ENCODE assay signal across 9 cellular contexts in the genomic region with DNA sequence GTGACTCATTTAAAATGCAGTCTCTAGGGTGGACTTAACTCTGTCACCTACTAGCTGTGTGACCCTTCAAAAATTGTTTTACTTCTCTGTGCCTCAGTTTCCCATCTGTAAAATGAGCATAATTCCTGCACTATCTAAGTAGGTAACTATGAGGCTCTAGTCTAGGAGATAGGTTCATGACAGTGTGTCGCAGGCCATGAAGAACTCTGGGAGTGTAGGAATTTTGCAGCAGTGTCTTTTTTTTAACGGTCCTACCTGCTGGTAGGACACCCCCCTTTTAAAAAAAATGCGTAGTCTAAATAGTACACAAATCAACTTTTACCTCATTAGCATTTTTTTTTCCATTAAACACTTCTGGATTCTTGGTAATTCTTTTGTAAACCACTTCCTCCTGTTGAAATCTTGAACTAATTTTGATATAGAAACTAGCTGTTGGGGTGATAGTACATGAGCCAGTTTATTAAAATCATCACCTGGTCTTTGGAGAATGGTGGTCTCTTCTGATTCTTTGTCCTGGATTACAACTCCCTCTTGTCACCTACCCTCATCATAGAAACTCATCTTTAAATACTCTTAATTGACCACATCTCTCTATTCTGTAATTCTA.
DNase-seq lines count a peak whose midpoint lies in the region; ATAC-seq and TF ChIP-seq lines count a peak whose summit lies in the region.
"Had no signal": no experiment of that assay in that cellular context is flagged by ENCODE, and none has a peak within 500 bp of the region (broad histone marks: within the 10 kb centered on the region; RNA-seq: fewer than 3 reads in every experiment).

No MANE protein-coding gene starts in this region.

- no peaks in the 10 kb centered on the region for H3K9me3 Mint-ChIP-seq in activated naive CD4-positive, alpha-beta T cell treated with anti-CD3 and anti-CD28 coated beads, Interleukin-2, amount 10 ng/mL, durations not matched to agents 7 days and 5 days
- H3K9me3 Mint-ChIP-seq in T-helper 1 cell treated with Interleukin-12 subunit alpha and Interleukin-12 subunit beta and Interleukin-4 antibody, amounts not matched to agents 30 μg/mL and 1 μg/mL, for 36 hours = no peaks in the 10 kb centered on the region
- H3K9me3 Mint-ChIP-seq in effector memory CD8-positive, alpha-beta T cell = no peaks in the 10 kb centered on the region

- peak overlapping the region; percentile 96 for H3K27ac Mint-ChIP-seq in activated naive CD4-positive, alpha-beta T cell treated with anti-CD3 and anti-CD28 coated beads, Interleukin-2, amount 10 ng/mL, durations not matched to agents 7 days and 5 days
- peak overlapping the region; percentile 99 for H3K27ac Mint-ChIP-seq in T-helper 1 cell treated with Interleukin-12 subunit alpha and Interleukin-12 subunit beta and Interleukin-4 antibody, amounts not matched to agents 30 μg/mL and 1 μg/mL, for 36 hours
- H3K27ac Mint-ChIP-seq in effector memory CD8-positive, alpha-beta T cell = peak overlapping the region; percentile 59 to 68

- no peak for TF ChIP-seq CTCF in BE2C (IDR thresholded peaks at IDR 0.05; ENCODE audit: low read depth, low read length)

- H3K36me3 ChIP-seq in BE2C = no peaks in the 10 kb centered on the region

- no peaks in the 10 kb centered on the region; the same call in 1 of the 2 replicates for H3K4me1 ChIP-seq in BE2C

- no peaks in the 10 kb centered on the region for H3K9me3 ChIP-seq in BE2C

- no peaks in the 10 kb centered on the region for H3K27me3 Mint-ChIP-seq in activated naive CD4-positive, alpha-beta T cell treated with anti-CD3 and anti-CD28 coated beads, Interleukin-2, amount 10 ng/mL, durations not matched to agents 7 days and 5 days
- no peaks in the 10 kb centered on the region for H3K27me3 Mint-ChIP-seq in T-helper 1 cell treated with Interleukin-12 subunit alpha and Interleukin-12 subunit beta and Interleukin-4 antibody, amounts not matched to agents 30 μg/mL and 1 μg/mL, for 36 hours (ENCODE audit: low read depth)
- H3K27me3 Mint-ChIP-seq in effector memory CD8-positive, alpha-beta T cell = no peaks in the 10 kb centered on the region

- no peak overlapping the region for H3K4me3 ChIP-seq in BE2C (ENCODE audit: low read depth, low read length)

- peaks cover 5% of the 10 kb centered on the region for H3K36me3 Mint-ChIP-seq in activated naive CD4-positive, alpha-beta T cell treated with anti-CD3 and anti-CD28 coated beads, Interleukin-2, amount 10 ng/mL, durations not matched to agents 7 days and 5 days
- peaks cover 9% of the 10 kb centered on the region for H3K36me3 Mint-ChIP-seq in T-helper 1 cell treated with Interleukin-12 subunit alpha and Interleukin-12 subunit beta and Interleukin-4 antibody, amounts not matched to agents 30 μg/mL and 1 μg/mL, for 36 hours (ENCODE audit: low read depth)
- no peaks in the 10 kb centered on the region for H3K36me3 Mint-ChIP-seq in effector memory CD8-positive, alpha-beta T cell (ENCODE audit: insufficient read depth)

- H3K27me3 ChIP-seq in BE2C = no peaks in the 10 kb centered on the region

- peaks cover 71% of the 10 kb centered on the region for H3K4me1 Mint-ChIP-seq in activated naive CD4-positive, alpha-beta T cell treated with anti-CD3 and anti-CD28 coated beads, Interleukin-2, amount 10 ng/mL, durations not matched to agents 7 days and 5 days
- peaks cover 60% of the 10 kb centered on the region for H3K4me1 Mint-ChIP-seq in T-helper 1 cell treated with Interleukin-12 subunit alpha and Interleukin-12 subunit beta and Interleukin-4 antibody, amounts not matched to agents 30 μg/mL and 1 μg/mL, for 36 hours (ENCODE audit: low read depth)
- H3K4me1 Mint-ChIP-seq in effector memory CD8-positive, alpha-beta T cell (ENCODE audit: low read depth in 2 of 2) = peaks cover 34 to 41% of the 10 kb centered on the region in 2 donors

- CTCF ChIA-PET in activated naive CD4-positive, alpha-beta T cell treated with anti-CD3 and anti-CD28 coated beads, Interleukin-2, amount 10 ng/mL, durations not matched to agents 7 days and 5 days (lab: Charles Lee) = interaction anchor here (1.1 to 1.4 kb wide), 2 partner anchors 87 to 203 kb away, joined by 3 to 4 read pairs; no protein-coding TSS in a partner anchor

- DNase-seq in activated naive CD4-positive, alpha-beta T cell treated with anti-CD3 and anti-CD28 coated beads, Interleukin-2, amount 10 ng/mL, durations not matched to agents 7 days and 5 days = no peak
- no peak for DNase-seq in activated naive CD4-positive, alpha-beta T cell (lab: John Stamatoyannopoulos, UW)
- DNase-seq in effector memory CD8-positive, alpha-beta T cell = no peak
- DNase-seq in BE2C = no peak
- no peak for DNase-seq in ureter (ENCODE audit: low spot score)
- no peak for DNase-seq in NCI-H774 (lab: John Stamatoyannopoulos, UW)
- no peak for DNase-seq in GM03348 (ENCODE audit: low spot score)
- DNase-seq: cerebellar nuclear complex had no signal

- ATAC-seq in effector memory CD8-positive, alpha-beta T cell (replicated peaks) = peak; percentile 52

- H3K4me3 Mint-ChIP-seq in activated naive CD4-positive, alpha-beta T cell treated with anti-CD3 and anti-CD28 coated beads, Interleukin-2, amount 10 ng/mL, durations not matched to agents 7 days and 5 days = peak overlapping the region; percentile 34
- H3K4me3 Mint-ChIP-seq in T-helper 1 cell treated with Interleukin-12 subunit alpha and Interleukin-12 subunit beta and Interleukin-4 antibody, amounts not matched to agents 30 μg/mL and 1 μg/mL, for 36 hours = peak overlapping the region; percentile 59
- H3K4me3 Mint-ChIP-seq in effector memory CD8-positive, alpha-beta T cell = peak overlapping the region; percentile 59 to 62
